ENCODE assay signal across 31 cellular contexts in genomic region chr2:21607568-21607967, GRCh38.
"Had no signal": no experiment of that assay in that cellular context is flagged by ENCODE, and none has a peak within 500 bp of the region (broad histone marks: within the 10 kb centered on the region; RNA-seq: fewer than 3 reads in every experiment).

No MANE protein-coding gene starts in this region.

- H3K4me3 Mint-ChIP-seq: activated B cell treated with CpG ODN at 0.5 μM for 24 hours; activated CD8-positive, alpha-beta T cell treated with anti-CD3 and anti-CD28 coated beads for 36 hours; activated naive CD4-positive, alpha-beta T cell treated with anti-CD3 and anti-CD28 coated beads, Interleukin-2, amount 10 ng/mL, durations not matched to agents 7 days and 5 days; activated naive CD8-positive, alpha-beta T cell treated with anti-CD3 and anti-CD28 coated beads, Interleukin-2, amount 10 ng/mL, durations not matched to agents 7 days and 5 days; activated T-helper 1 cell treated with anti-CD3 and anti-CD28 coated beads, Interleukin-12 subunit alpha, Interleukin-12 subunit beta, Interleukin-2, Interleukin-4 antibody, amounts not matched to agents 30 ng/mL and 10 ng/mL and 1 ng/mL, durations not matched to agents 14 hours and 24 hours and 36 hours; central memory CD8-positive, alpha-beta T cell; effector memory CD8-positive, alpha-beta T cell; T-helper 17 cell; T-helper 2 cell treated with Interferon-gamma antibody and Interleukin-4, amounts not matched to agents 5 μg/mL and 100 μg/mL, for 36 hours had no signal

- ATAC-seq: activated CD4-positive, CD25-positive, alpha-beta regulatory T cell treated with anti-CD3 and anti-CD28 coated beads, Interleukin-2, amount 50 U/mL, for 24 hours; activated CD8-positive, alpha-beta T cell treated with anti-CD3 and anti-CD28 coated beads for 36 hours; activated naive CD4-positive, alpha-beta T cell treated with anti-CD3 and anti-CD28 coated beads, Interleukin-2, amount 50 U/mL, for 72 hours; effector memory CD8-positive, alpha-beta T cell; foreskin keratinocyte; gastrocnemius medialis; T-helper 17 cell had no signal

- H3K9me3 ChIP-seq: ascending aorta, gastrocnemius medialis had no signal

- H3K27me3 ChIP-seq: ascending aorta, brain microvascular endothelial cell, esophagus muscularis mucosa, foreskin keratinocyte, gastrocnemius medialis had no signal

- H3K4me1 ChIP-seq: ascending aorta, esophagus muscularis mucosa, foreskin keratinocyte, gastrocnemius medialis had no signal

- H3K4me3 ChIP-seq: ascending aorta, esophagus muscularis mucosa, gastrocnemius medialis had no signal

- H3K4me1 Mint-ChIP-seq: activated B cell treated with CpG ODN at 0.5 μM for 24 hours; activated naive CD4-positive, alpha-beta T cell treated with anti-CD3 and anti-CD28 coated beads, Interleukin-2, amount 10 ng/mL, durations not matched to agents 7 days and 5 days; activated naive CD8-positive, alpha-beta T cell treated with anti-CD3 and anti-CD28 coated beads, Interleukin-2, amount 10 ng/mL, durations not matched to agents 7 days and 5 days; central memory CD8-positive, alpha-beta T cell; T-helper 17 cell had no signal

- H3K27ac Mint-ChIP-seq: activated B cell treated with CpG ODN at 0.5 μM for 24 hours; activated CD8-positive, alpha-beta T cell treated with anti-CD3 and anti-CD28 coated beads for 36 hours; activated naive CD4-positive, alpha-beta T cell treated with anti-CD3 and anti-CD28 coated beads, Interleukin-2, amount 10 ng/mL, durations not matched to agents 7 days and 5 days; activated naive CD4-positive, alpha-beta T cell treated with anti-CD3 and anti-CD28 coated beads, Interleukin-2, amount 50 U/mL, for 72 hours; activated naive CD8-positive, alpha-beta T cell treated with anti-CD3 and anti-CD28 coated beads, Interleukin-2, amount 10 ng/mL, durations not matched to agents 7 days and 5 days; activated T-helper 1 cell treated with anti-CD3 and anti-CD28 coated beads, Interleukin-12 subunit alpha, Interleukin-12 subunit beta, Interleukin-2, Interleukin-4 antibody, amounts not matched to agents 30 ng/mL and 10 ng/mL and 1 ng/mL, durations not matched to agents 14 hours and 24 hours and 36 hours; effector memory CD8-positive, alpha-beta T cell; T-helper 17 cell; T-helper 2 cell treated with Interferon-gamma antibody and Interleukin-4, amounts not matched to agents 5 μg/mL and 100 μg/mL, for 36 hours had no signal

- H3K27me3 Mint-ChIP-seq: activated B cell treated with CpG ODN at 0.5 μM for 24 hours; activated CD8-positive, alpha-beta T cell treated with anti-CD3 and anti-CD28 coated beads for 36 hours; activated naive CD4-positive, alpha-beta T cell treated with anti-CD3 and anti-CD28 coated beads, Interleukin-2, amount 10 ng/mL, durations not matched to agents 7 days and 5 days; activated naive CD8-positive, alpha-beta T cell treated with anti-CD3 and anti-CD28 coated beads, Interleukin-2, amount 10 ng/mL, durations not matched to agents 7 days and 5 days; central memory CD8-positive, alpha-beta T cell; effector memory CD8-positive, alpha-beta T cell; T-helper 17 cell had no signal

- H3K36me3 Mint-ChIP-seq: activated naive CD4-positive, alpha-beta T cell treated with anti-CD3 and anti-CD28 coated beads, Interleukin-2, amount 10 ng/mL, durations not matched to agents 7 days and 5 days; activated naive CD4-positive, alpha-beta T cell treated with anti-CD3 and anti-CD28 coated beads, Interleukin-2, amount 50 U/mL, for 72 hours; activated naive CD8-positive, alpha-beta T cell treated with anti-CD3 and anti-CD28 coated beads, Interleukin-2, amount 10 ng/mL, durations not matched to agents 7 days and 5 days had no signal

- H3K27ac ChIP-seq: ascending aorta, brain microvascular endothelial cell, esophagus muscularis mucosa, foreskin keratinocyte, gastrocnemius medialis, WERI-Rb-1 had no signal

- DNase-seq: activated B cell treated with CpG ODN at 0.5 μM for 24 hours; activated CD4-positive, alpha-beta T cell treated with anti-CD3 and anti-CD28 coated beads for 48 hours; activated CD4-positive, alpha-beta T cell treated with anti-CD3 and anti-CD28 coated beads, Interleukin-2, amount 50 U/mL, for 1 hour; activated CD4-positive, alpha-beta T cell treated with anti-CD3 and anti-CD28 coated beads, Interleukin-2, amount 50 U/mL, for 48 hours; activated CD8-positive, alpha-beta memory T cell treated with anti-CD3 and anti-CD28 coated beads for 24 hours; activated CD8-positive, alpha-beta T cell treated with anti-CD3 and anti-CD28 coated beads for 36 hours; activated gamma-delta T cell; activated naive CD4-positive, alpha-beta T cell; activated naive CD4-positive, alpha-beta T cell treated with anti-CD3 and anti-CD28 coated beads, Interleukin-2, amount 10 ng/mL, durations not matched to agents 7 days and 5 days; activated naive CD8-positive, alpha-beta T cell treated with anti-CD3 and anti-CD28 coated beads, Interleukin-2, amount 10 ng/mL, durations not matched to agents 7 days and 5 days; activated T-cell treated with anti-CD3 and anti-CD28 coated beads, Interleukin-2, amount 50 U/mL, for 48 hours; brain microvascular endothelial cell; cortex of kidney; dermis blood vessel endothelial cell; effector CD4-positive, alpha-beta T cell; effector memory CD8-positive, alpha-beta T cell; erythroblast; foreskin keratinocyte; gastrocnemius medialis; glutamatergic neuron; T-helper 1 cell; T-helper 17 cell; T1000; WERI-Rb-1 had no signal

- H3K36me3 ChIP-seq: ascending aorta, brain microvascular endothelial cell, esophagus muscularis mucosa, gastrocnemius medialis, WERI-Rb-1 had no signal
